Comparison of ENCODE assay signal across 20 cellular contexts in the genomic region with DNA sequence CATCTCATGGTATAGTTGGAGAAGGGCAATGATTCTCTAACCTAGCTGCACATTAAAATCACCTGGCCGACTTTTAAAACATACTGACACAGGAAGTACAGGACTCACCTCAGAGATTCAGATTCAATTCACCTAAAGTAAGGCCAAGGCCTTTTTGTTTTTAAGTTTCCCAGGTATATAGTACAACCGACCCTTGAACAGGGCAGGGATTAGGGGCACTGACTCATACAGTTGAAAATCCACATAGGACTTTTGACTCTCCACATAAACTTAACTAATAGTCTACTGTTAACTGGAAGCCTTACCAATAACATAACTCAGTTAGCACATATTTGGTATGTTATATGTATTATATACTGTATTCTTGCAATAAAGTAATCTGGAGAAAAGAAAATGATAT.
"Had no signal": no experiment of that assay in that cellular context is flagged by ENCODE, and none has a peak within 500 bp of the region (broad histone marks: within the 10 kb centered on the region; RNA-seq: fewer than 3 reads in every experiment).

No MANE protein-coding gene starts in this region.

- ATAC-seq: Panc1, SK-N-SH treated with all-trans-retinoic acid at 6 μM for 48 hours had no signal

- DNase-seq: IMR-90, Karpas-422, KG1, MM.1S, NCI-H1092 treated with DMSO at 0.1 percent for 48 hours, NCI-H1436, NCI-H187, NCI-H2029, NCI-H2081 treated with DMSO at 0.1 percent for 48 hours, NCI-H2171, NCI-H226, NCI-H446, NCI-H510A, NCI-H524 treated with DMSO at 0.1 percent for 48 hours, NCI-H69, NCI-H774, SHP77 had no signal

- H3K27ac ChIP-seq: RWPE1 had no signal
